1 cellular context compared by ENCODE assay signal in the genomic region with DNA sequence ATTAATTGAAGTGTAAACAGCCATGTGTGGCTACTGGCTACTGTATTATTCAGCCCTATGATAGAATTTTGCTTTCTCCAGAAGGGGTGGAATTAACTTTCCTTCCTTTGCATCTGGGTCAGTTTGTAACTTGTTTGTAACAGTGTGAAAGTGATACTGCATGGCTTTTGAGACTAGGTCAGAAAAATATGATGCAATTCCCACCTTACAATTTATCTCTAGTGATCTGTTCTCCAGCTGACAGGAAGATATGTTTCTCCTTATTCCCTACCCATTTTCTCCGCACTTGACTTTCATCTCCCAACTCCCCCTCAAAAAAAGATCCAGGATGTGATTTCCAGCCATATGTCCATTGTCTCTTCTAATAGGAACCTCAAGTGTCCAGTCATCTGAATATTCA.
TF ChIP-seq lines count a peak whose summit lies in the region.

No MANE protein-coding gene starts in this region.

TF ChIP-seq in HepG2, 621 proteins besides CTCF, POLR2A, EP300 and RAD21:
- TF ChIP-seq POGK (CRISPR knock-in tag; conservative IDR thresholded peaks at IDR 0.05), result no peak
- TF ChIP-seq, protein P1, sequence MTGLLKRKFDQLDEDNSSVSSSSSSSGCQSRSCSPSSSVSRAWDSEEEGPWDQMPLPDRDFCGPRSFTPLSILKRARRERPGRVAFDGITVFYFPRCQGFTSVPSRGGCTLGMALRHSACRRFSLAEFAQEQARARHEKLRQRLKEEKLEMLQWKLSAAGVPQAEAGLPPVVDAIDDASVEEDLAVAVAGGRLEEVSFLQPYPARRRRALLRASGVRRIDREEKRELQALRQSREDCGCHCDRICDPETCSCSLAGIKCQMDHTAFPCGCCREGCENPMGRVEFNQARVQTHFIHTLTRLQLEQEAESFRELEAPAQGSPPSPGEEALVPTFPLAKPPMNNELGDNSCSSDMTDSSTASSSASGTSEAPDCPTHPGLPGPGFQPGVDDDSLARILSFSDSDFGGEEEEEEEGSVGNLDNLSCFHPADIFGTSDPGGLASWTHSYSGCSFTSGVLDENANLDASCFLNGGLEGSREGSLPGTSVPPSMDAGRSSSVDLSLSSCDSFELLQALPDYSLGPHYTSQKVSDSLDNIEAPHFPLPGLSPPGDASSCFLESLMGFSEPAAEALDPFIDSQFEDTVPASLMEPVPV (CRISPR knock-in tag; IDR thresholded peaks at IDR 0.05), result no peak
- TF ChIP-seq CEBPB (IDR thresholded peaks at IDR 0.05; ENCODE audit: borderline replicate concordance, low read depth, low read length), result 0 out of 2 replicates have a peak, but pooled peaks have one; percentile 12
- no peak for TF ChIP-seq DNMT1 (CRISPR knock-in tag; IDR thresholded peaks at IDR 0.05)
- no peak for TF ChIP-seq NR2F6 (IDR thresholded peaks at IDR 0.05)
- no peak for TF ChIP-seq NR2F6 (CRISPR knock-in tag; IDR thresholded peaks at IDR 0.05)
